In genomic region chr6:21869085-21869771, GRCh38 we compare ENCODE assay signal across 19 cellular contexts.
"Had no signal": no experiment of that assay in that cellular context is flagged by ENCODE, and none has a peak within 500 bp of the region (broad histone marks: within the 10 kb centered on the region; RNA-seq: fewer than 3 reads in every experiment).

No MANE protein-coding gene starts in this region.

- H3K36me3 ChIP-seq: transverse colon, vagina had no signal

- H3K9me3 Mint-ChIP-seq: stimulated activated naive CD8-positive, alpha-beta T cell treated with anti-CD3 and anti-CD28 coated beads, Interleukin-15, Interleukin-2, amounts not matched to agents 100 ng/mL and 50 ng/mL, for 24 hours had no signal

- H3K27me3 Mint-ChIP-seq: activated CD4-positive, alpha-beta T cell treated with anti-CD3 and anti-CD28 coated beads, Interleukin-2, amount 10 ng/mL, durations not matched to agents 24 days and 14 days had no signal

- FAIRE-seq: kidney had no signal

- H3K4me1 Mint-ChIP-seq: activated T-helper 17 cell treated with anti-CD3 and anti-CD28 coated beads, Interleukin-2, amount 50 U/mL, for 72 hours had no signal

- H3K9me3 ChIP-seq: psoas muscle, transverse colon, vagina had no signal

- H3K4me3 Mint-ChIP-seq: activated CD4-positive, alpha-beta T cell treated with anti-CD3 and anti-CD28 coated beads, Interleukin-2, amount 10 ng/mL, durations not matched to agents 24 days and 14 days; activated CD8-positive, alpha-beta T cell treated with anti-CD3 and anti-CD28 coated beads for 36 hours; activated T-helper 17 cell treated with anti-CD3 and anti-CD28 coated beads, Interleukin-2, amount 50 U/mL, for 72 hours; stimulated activated naive CD8-positive, alpha-beta T cell treated with anti-CD3 and anti-CD28 coated beads, Interleukin-15, Interleukin-2, amounts not matched to agents 100 ng/mL and 50 ng/mL, for 24 hours had no signal

- DNase-seq: activated CD4-positive, alpha-beta T cell treated with anti-CD3 and anti-CD28 coated beads, Interleukin-2, amount 10 ng/mL, durations not matched to agents 24 days and 14 days; activated CD8-positive, alpha-beta T cell treated with anti-CD3 and anti-CD28 coated beads for 36 hours; activated naive CD4-positive, alpha-beta T cell treated with Interleukin-2 at 50 U/mL for 16 hours; activated T-cell treated with anti-CD3 and anti-CD28 coated beads, Interleukin-2, amount 50 U/mL, for 1 hour; aorta; effector CD4-positive, alpha-beta T cell; hypothalamus; kidney; midbrain; psoas muscle; right cardiac atrium; stimulated activated CD4-positive, alpha-beta T cell treated with anti-CD3 and anti-CD28 coated beads, Interleukin-2, amount 100 ng/mL, for 48 hours; T1000; transverse colon had no signal

- H3K27me3 ChIP-seq: transverse colon, vagina had no signal

- H3K27ac Mint-ChIP-seq: activated CD4-positive, alpha-beta T cell treated with anti-CD3 and anti-CD28 coated beads, Interleukin-2, amount 10 ng/mL, durations not matched to agents 24 days and 14 days; activated CD8-positive, alpha-beta T cell treated with anti-CD3 and anti-CD28 coated beads for 36 hours; activated T-helper 17 cell treated with anti-CD3 and anti-CD28 coated beads, Interleukin-2, amount 50 U/mL, for 72 hours; stimulated activated naive CD8-positive, alpha-beta T cell treated with anti-CD3 and anti-CD28 coated beads, Interleukin-15, Interleukin-2, amounts not matched to agents 100 ng/mL and 50 ng/mL, for 24 hours had no signal

- H3K4me1 ChIP-seq: psoas muscle, transverse colon had no signal

- ATAC-seq: activated CD8-positive, alpha-beta T cell treated with anti-CD3 and anti-CD28 coated beads for 36 hours; activated T-helper 17 cell treated with anti-CD3 and anti-CD28 coated beads, Interleukin-2, amount 50 U/mL, for 72 hours; left lobe of liver; psoas muscle had no signal

- H3K4me3 ChIP-seq: lung, psoas muscle, transverse colon, vagina had no signal

- H3K27ac ChIP-seq: psoas muscle, transverse colon, vagina had no signal
